ENCODE assay signal across 16 cellular contexts in the genomic region with DNA sequence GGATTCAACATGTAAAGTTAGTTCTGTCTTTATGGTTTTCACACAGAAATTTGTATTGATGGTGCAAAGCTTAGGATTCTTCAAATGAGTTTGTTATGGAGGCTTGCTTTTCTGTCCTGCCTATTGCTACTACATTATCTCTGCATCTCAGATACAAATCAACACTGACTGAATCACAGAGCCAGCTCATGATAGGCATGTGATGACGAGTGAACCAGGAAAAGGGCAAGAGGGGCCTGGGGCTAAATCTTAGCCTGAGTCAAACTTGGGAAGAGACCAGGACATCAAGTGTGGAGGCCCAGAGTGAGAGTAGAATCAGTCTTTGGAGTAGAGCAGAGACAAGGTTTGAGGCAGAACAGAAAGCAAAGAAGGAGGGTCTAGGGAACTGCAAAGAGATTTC.
DNase-seq lines count a peak whose midpoint lies in the region; ATAC-seq, FAIRE-seq and TF ChIP-seq lines count a peak whose summit lies in the region.
"Had no signal": no experiment of that assay in that cellular context is flagged by ENCODE, and none has a peak within 500 bp of the region (broad histone marks: within the 10 kb centered on the region; RNA-seq: fewer than 3 reads in every experiment).

No MANE protein-coding gene starts in this region.

- no peak for TF ChIP-seq POLR2A in suprapubic skin (IDR thresholded peaks at IDR 0.05)

- no peak for DNase-seq in activated naive CD8-positive, alpha-beta T cell treated with anti-CD3 and anti-CD28 coated beads, Interleukin-2, amount 10 ng/mL, durations not matched to agents 7 days and 5 days
- no peak for DNase-seq in activated naive CD8-positive, alpha-beta T cell treated with anti-CD3 and anti-CD28 coated beads, Interleukin-2, amount 50 U/mL, for 24 hours
- DNase-seq in SJSA1 (ENCODE audit: low read depth in 1 of 2, low spot score in 2 of 2) (no peak), epithelial cell of prostate (ENCODE audit: low read depth, low spot score) (peak; percentile 80), suprapubic skin (ENCODE audit: low spot score in 2 of 2) (no peak), urothelium cell line (ENCODE audit: low spot score) (no peak), NCI-H524 treated with DMSO at 0.1 percent for 48 hours (lab: John Stamatoyannopoulos, UW) (no peak)
- DNase-seq: activated T-cell treated with anti-CD3 and anti-CD28 coated beads, Interleukin-2, amount 50 U/mL, for 1 hour; DND-41; NCI-H1048; NCI-H446 treated with DMSO at 0.1 percent for 48 hours; WERI-Rb-1 had no signal

- FAIRE-seq in urothelium cell line (lab: Jason Lieb, UNC), result no peak
- FAIRE-seq: endometrium had no signal

- peaks cover 15% of the 10 kb centered on the region for H3K9me3 Mint-ChIP-seq in activated naive CD8-positive, alpha-beta T cell treated with anti-CD3 and anti-CD28 coated beads, Interleukin-2, amount 10 ng/mL, durations not matched to agents 7 days and 5 days
- peaks cover 21% of the 10 kb centered on the region for H3K9me3 Mint-ChIP-seq in activated naive CD8-positive, alpha-beta T cell treated with anti-CD3 and anti-CD28 coated beads, Interleukin-2, amount 50 U/mL, for 24 hours

- H3K4me3 ChIP-seq in SJSA1 (no peak overlapping the region), suprapubic skin (no peak overlapping the region)
- H3K4me3 ChIP-seq: HAP-1 had no signal

- peaks cover 2% of the 10 kb centered on the region for H3K27me3 Mint-ChIP-seq in activated naive CD8-positive, alpha-beta T cell treated with anti-CD3 and anti-CD28 coated beads, Interleukin-2, amount 10 ng/mL, durations not matched to agents 7 days and 5 days
- H3K27me3 Mint-ChIP-seq in activated naive CD8-positive, alpha-beta T cell treated with anti-CD3 and anti-CD28 coated beads, Interleukin-2, amount 50 U/mL, for 24 hours, result peaks cover 4% of the 10 kb centered on the region

- H3K4me1 ChIP-seq in SJSA1 (replicated peaks) (peaks cover 45% of the 10 kb centered on the region), suprapubic skin (peaks cover 56% of the 10 kb centered on the region)
- H3K4me1 ChIP-seq: HAP-1 had no signal

- no peaks in the 10 kb centered on the region for H3K27me3 ChIP-seq in SJSA1 (replicated peaks)
- no peaks in the 10 kb centered on the region for H3K27me3 ChIP-seq in suprapubic skin

- H3K36me3 ChIP-seq in SJSA1, result no peaks in the 10 kb centered on the region
- H3K36me3 ChIP-seq in suprapubic skin, result no peaks in the 10 kb centered on the region
- H3K36me3 ChIP-seq: HAP-1, WERI-Rb-1 had no signal

- ATAC-seq in activated naive CD8-positive, alpha-beta T cell treated with anti-CD3 and anti-CD28 coated beads, Interleukin-2, amount 10 ng/mL, durations not matched to agents 7 days and 5 days (ENCODE audit: low read depth), result no peak
- no peak for ATAC-seq in activated naive CD8-positive, alpha-beta T cell treated with anti-CD3 and anti-CD28 coated beads, Interleukin-2, amount 50 U/mL, for 24 hours
- ATAC-seq in GM21737 (IDR thresholded peaks at IDR 0.05; ENCODE audit: unreplicated experiment), result no peak
- ATAC-seq: Right ventricle myocardium inferior had no signal

- H3K27ac Mint-ChIP-seq in activated naive CD8-positive, alpha-beta T cell treated with anti-CD3 and anti-CD28 coated beads, Interleukin-2, amount 10 ng/mL, durations not matched to agents 7 days and 5 days, result peak overlapping the region; percentile 28
- H3K27ac Mint-ChIP-seq in activated naive CD8-positive, alpha-beta T cell treated with anti-CD3 and anti-CD28 coated beads, Interleukin-2, amount 50 U/mL, for 24 hours, result no peak overlapping the region

- no peak for TF ChIP-seq EP300 in suprapubic skin (IDR thresholded peaks at IDR 0.05)

- peaks cover 12% of the 10 kb centered on the region for H3K36me3 Mint-ChIP-seq in activated naive CD8-positive, alpha-beta T cell treated with anti-CD3 and anti-CD28 coated beads, Interleukin-2, amount 10 ng/mL, durations not matched to agents 7 days and 5 days
- peaks cover 2% of the 10 kb centered on the region for H3K36me3 Mint-ChIP-seq in activated naive CD8-positive, alpha-beta T cell treated with anti-CD3 and anti-CD28 coated beads, Interleukin-2, amount 50 U/mL, for 24 hours (ENCODE audit: low read depth)

- TF ChIP-seq CTCF in suprapubic skin (IDR thresholded peaks at IDR 0.05), result no peak

- 32% methylated on average over 1 of the region's 1 CpG for WGBS in suprapubic skin

- H3K27ac ChIP-seq in SJSA1 (peak overlapping the region; percentile 78; the same call in 1 of the 2 replicates), epithelial cell of prostate (peak overlapping the region; percentile 84), suprapubic skin (peak overlapping the region; percentile 91)
- H3K27ac ChIP-seq: WERI-Rb-1 had no signal

- POLR2A ChIA-PET in activated naive CD8-positive, alpha-beta T cell treated with anti-CD3 and anti-CD28 coated beads, Interleukin-2, amount 10 ng/mL, durations not matched to agents 7 days and 5 days (lab: Charles Lee), result no interaction called here

- no peak overlapping the region for H3K4me3 Mint-ChIP-seq in activated naive CD8-positive, alpha-beta T cell treated with anti-CD3 and anti-CD28 coated beads, Interleukin-2, amount 10 ng/mL, durations not matched to agents 7 days and 5 days
- H3K4me3 Mint-ChIP-seq in activated naive CD8-positive, alpha-beta T cell treated with anti-CD3 and anti-CD28 coated beads, Interleukin-2, amount 50 U/mL, for 24 hours, result no peak overlapping the region

- H3K9me3 ChIP-seq in SJSA1 (replicated peaks) (no peaks in the 10 kb centered on the region; the same call in 1 of the 2 replicates), suprapubic skin (no peaks in the 10 kb centered on the region)
- H3K9me3 ChIP-seq: HAP-1 had no signal

- peaks cover 23% of the 10 kb centered on the region for H3K4me1 Mint-ChIP-seq in activated naive CD8-positive, alpha-beta T cell treated with anti-CD3 and anti-CD28 coated beads, Interleukin-2, amount 10 ng/mL, durations not matched to agents 7 days and 5 days
- peaks cover 63% of the 10 kb centered on the region for H3K4me1 Mint-ChIP-seq in activated naive CD8-positive, alpha-beta T cell treated with anti-CD3 and anti-CD28 coated beads, Interleukin-2, amount 50 U/mL, for 24 hours
